ENCODE assay signal across 9 cellular contexts in genomic region chr6:41682497-41682961, GRCh38. TPM values are rescaled to one million over a fixed set of nuclear protein-coding genes. Genes with fewer than 3 reads are reported as not detected.
DNase-seq lines count a peak whose midpoint lies in the region; ATAC-seq, FAIRE-seq and TF ChIP-seq lines count a peak whose summit lies in the region.
"Had no signal": no experiment of that assay in that cellular context is flagged by ENCODE, and none has a peak within 500 bp of the region (broad histone marks: within the 10 kb centered on the region; RNA-seq: fewer than 3 reads in every experiment).

No MANE protein-coding gene starts in this region.

- H3K9me3 ChIP-seq in BLaER1 treated with 17β-estradiol and CSF1 and Interleukin-3, amounts not matched to agents 10 nM and 100 nM (replicated peaks in 1 of 11) = no peaks in the 10 kb centered on the region
- H3K9me3 ChIP-seq in K562 (replicated peaks; ENCODE audit: control insufficient read depth, insufficient read depth, low read depth, low read length) = no peaks in the 10 kb centered on the region
- H3K9me3 ChIP-seq in neutrophil = no peaks in the 10 kb centered on the region

- no peak overlapping the region for H2AFZ ChIP-seq in K562 (ENCODE audit: low read depth, low read length)

- TF ChIP-seq CTCF in HFFc6 (IDR thresholded peaks at IDR 0.05) (peak; percentile 3), K562 (IDR thresholded peaks at IDR 0.05 in 2 of 3, conservative IDR thresholded peaks at IDR 0.05 in 1 of 3; ENCODE audit: insufficient read depth in 2 of 3, low read depth in 1 of 3, low read length in 3 of 3) (no peak), neutrophil (IDR thresholded peaks at IDR 0.05) (no peak)

- H3K4me1 Mint-ChIP-seq in HFFc6 (ENCODE audit: low read depth) = peaks cover 7% of the 10 kb centered on the region; the same call in 1 of the 2 replicates

- no peak overlapping the region for H3K4me3 Mint-ChIP-seq in HFFc6

- H3K4me2 ChIP-seq in BLaER1 treated with 17β-estradiol and CSF1 and Interleukin-3, amounts not matched to agents 10 nM and 100 nM = peak overlapping the region; percentile 73 to 92 (median 82)
- no peak overlapping the region for H3K4me2 ChIP-seq in K562 (ENCODE audit: insufficient read depth, low read length)

- no peak overlapping the region; a peak in 1 of 20 replicates for H3K4me3 ChIP-seq in BLaER1 treated with 17β-estradiol and CSF1 and Interleukin-3, amounts not matched to agents 10 nM and 100 nM
- H3K4me3 ChIP-seq in K562 (no peak overlapping the region), neutrophil (ENCODE audit: low read depth in 1 of 2, low read length in 1 of 2) (peak overlapping the region; percentile 46 to 66)

- peaks cover 0 to 76% (median 22%) of the 10 kb centered on the region in 11 experiments; a peak in 14 of 22 replicates for H4K20me1 ChIP-seq in BLaER1 treated with 17β-estradiol and CSF1 and Interleukin-3, amounts not matched to agents 10 nM and 100 nM
- peaks cover 11% of the 10 kb centered on the region; the same call in 1 of the 2 replicates for H4K20me1 ChIP-seq in K562 (replicated peaks; ENCODE audit: control insufficient read depth, insufficient read depth, low read length)

- POLR2A ChIA-PET in K562 (lab: Yijun Ruan, JAX) = interaction anchor here (0.6 to 0.9 kb wide), 3 partner anchors 9 to 41 kb away, joined by 3 read pairs; no protein-coding TSS in a partner anchor

- no peak overlapping the region for H3K27ac Mint-ChIP-seq in HFFc6

- H3K4me1 ChIP-seq in BLaER1 treated with 17β-estradiol and CSF1 and Interleukin-3, amounts not matched to agents 10 nM and 100 nM = peaks cover 25 to 33% (median 27%) of the 10 kb centered on the region in 10 experiments
- H3K4me1 ChIP-seq in K562 (replicated peaks in 1 of 2; ENCODE audit: control insufficient read depth in 2 of 2, insufficient read depth in 2 of 2, low read length in 2 of 2) = peaks cover 0 to 16% of the 10 kb centered on the region in 2 experiments; a peak in 2 of 5 replicates
- peaks cover 20% of the 10 kb centered on the region in 2 experiments for H3K4me1 ChIP-seq in neutrophil (ENCODE audit: control insufficient read depth in 1 of 2, insufficient read depth in 1 of 2, low read depth in 1 of 2, low read length in 1 of 2)

- H3K9ac ChIP-seq in BLaER1 treated with 17β-estradiol and CSF1 and Interleukin-3, amounts not matched to agents 10 nM and 100 nM = peak overlapping the region; percentile 15 to 68 (median 53); a peak in 15 of 22 replicates
- no peak overlapping the region for H3K9ac ChIP-seq in K562 (ENCODE audit: insufficient read depth in 1 of 2, low read depth in 2 of 2, low read length in 2 of 2)

- no peaks in the 10 kb centered on the region for H3K9me3 Mint-ChIP-seq in HFFc6

- no peaks in the 10 kb centered on the region for H3K36me3 Mint-ChIP-seq in HFFc6 (ENCODE audit: low read depth)

- no TSS peak for BruUV-seq in K562 (replicated peaks; lab: Mats Ljungman, UMichigan)

- peak overlapping the region in 9 of 11 experiments; percentile 9 to 56 (median 44); a peak in 16 of 22 replicates for H3K27ac ChIP-seq in BLaER1 treated with 17β-estradiol and CSF1 and Interleukin-3, amounts not matched to agents 10 nM and 100 nM
- H3K27ac ChIP-seq in K562 (ENCODE audit: extremely low read depth, low read depth, low read length) = no peak overlapping the region
- peak overlapping the region; percentile 3 for H3K27ac ChIP-seq in neutrophil

- no peak for DNase-seq in HFFc6
- DNase-seq in K562 (ENCODE audit: extremely low read depth in 1 of 4, low spot score in 3 of 4) = no peak
- no peak for DNase-seq in NCI-H526 treated with DMSO at 0.1 percent for 48 hours (lab: John Stamatoyannopoulos, UW)
- DNase-seq in HK-2 (ENCODE audit: unreplicated experiment) = no peak

- WGBS in K562 (ENCODE audit: insufficient coverage, low coverage, missing lambda C conversion rate) = 30% methylated on average over 13 of the region's 13 CpGs

- intact Hi-C loops in K562 (cut with micrococcal nuclease) = loop anchor here (1.0 to 2.0 kb wide), 4 partner anchors 79 to 313 kb away; no protein-coding TSS in a partner anchor

- no peaks in the 10 kb centered on the region for H3K9me1 ChIP-seq in K562 (ENCODE audit: control insufficient read depth, insufficient read depth, low read length)

- peaks cover 33 to 38% (median 37%) of the 10 kb centered on the region in 11 experiments for H3K36me3 ChIP-seq in BLaER1 treated with 17β-estradiol and CSF1 and Interleukin-3, amounts not matched to agents 10 nM and 100 nM
- H3K36me3 ChIP-seq in K562 (ENCODE audit: control insufficient read depth, insufficient read depth, low read length) (no peaks in the 10 kb centered on the region), neutrophil (peaks cover 40% of the 10 kb centered on the region)

- CTCF ChIA-PET in K562 (lab: Yijun Ruan, JAX; ENCODE audit: low intra/inter-chr PET ratio) = interaction anchor here (0.6 to 3.9 kb wide), 14 partner anchors 65 to 556 kb away, joined by 3 to 150 read pairs (median 5); partner anchors contain the start of gene PGC

- H3K27me3 ChIP-seq in BLaER1 treated with 17β-estradiol and CSF1 and Interleukin-3, amounts not matched to agents 10 nM and 100 nM = no peaks in the 10 kb centered on the region
- H3K27me3 ChIP-seq in K562 (ENCODE audit: control insufficient read depth in 2 of 2, insufficient read depth in 2 of 2, low read length in 2 of 2) (peaks cover 12 to 44% of the 10 kb centered on the region in 2 experiments; a peak in 4 of 5 replicates), neutrophil (peaks cover 10% of the 10 kb centered on the region)

- H3K27me3 Mint-ChIP-seq in HFFc6 (ENCODE audit: insufficient read depth) = peaks cover 6% of the 10 kb centered on the region

- TF ChIP-seq POLR2A in K562 (conservative IDR thresholded peaks at IDR 0.05) = no peak

- no peak for FAIRE-seq in K562 (lab: Jason Lieb, UNC)

- no peak for TF ChIP-seq RAD21 in K562 (CRISPR knock-in tag; conservative IDR thresholded peaks at IDR 0.05 in 1 of 2, IDR thresholded peaks at IDR 0.05 in 1 of 2)

- in situ Hi-C loops in K562 (cut with MboI) = loop anchor here (5.0 kb wide), 2 partner anchors 80 to 310 kb away; no protein-coding TSS in a partner anchor

- ATAC-seq in K562 (peak; percentile 2; the same call in 1 of the 3 replicates), GM18858 (IDR thresholded peaks at IDR 0.05; ENCODE audit: unreplicated experiment) (no peak), GM21515 (IDR thresholded peaks at IDR 0.05; ENCODE audit: unreplicated experiment) (no peak)

- no peak for TF ChIP-seq EP300 in K562 (IDR thresholded peaks at IDR 0.05; ENCODE audit: low read length)

- H3K79me2 ChIP-seq in K562 (ENCODE audit: control insufficient read depth, insufficient read depth, low read length) = no peaks in the 10 kb centered on the region

TF ChIP-seq in K562, 482 proteins besides CTCF, POLR2A, EP300 and RAD21:
- TF ChIP-seq OTX1 (CRISPR knock-in tag; IDR thresholded peaks at IDR 0.05) (0 out of 2 replicates have a peak, but pooled peaks have one; percentile 22), TAF7 (tag; IDR thresholded peaks at IDR 0.05) (no peak)

RNA-seq across cellular contexts. Expression of gene MDFI, which starts 44.3 kb away (rescaled TPM):
- total RNA-seq in HFFc6 (2021; fragmentation: NEBNext Ultra II Directional; extraction: Animal tissue kit (Norgen Biotek cat#: 25700)) = under 1 TPM in 2 of 6 experiments, not detected in 4; 0.38 to 0.96 TPM
- not detected in 2 replicates for total RNA-seq in K562 (2011; cell fraction: chromatin; rRNA removed; ENCODE audit: low replicate concordance)
- not detected in 2 replicates for total RNA-seq in K562 (2011; cell fraction: nucleolus; rRNA removed)
- total RNA-seq in K562 (2011; cell fraction: nucleoplasm; rRNA removed) = not detected in 2 replicates
- not detected in 2 replicates for total RNA-seq in K562 (2014; rRNA removed)
- not detected in 2 replicates for total RNA-seq in K562 (2014; rRNA removed; fragmentation: Illumina TruSeq; extraction: Trizol)
- total RNA-seq in K562 (2015; rRNA removed; fragmentation: Illumina TruSeq; extraction: Trizol) = not detected in 2 replicates
- total RNA-seq in K562 (2021) = not detected in 2 replicates
- polyA plus RNA-seq in K562 (2011; rRNA removed) = not detected in 2 replicates
- not detected in 2 replicates for polyA plus RNA-seq in K562 (2011; cell fraction: cytosol; rRNA removed)
- polyA plus RNA-seq in K562 (2011; cell fraction: nucleus; rRNA removed) = not detected in 2 replicates
- polyA plus RNA-seq in K562 (2012) = not detected in 2 replicates
- not detected in 2 replicates for polyA plus RNA-seq in K562 (2014; fragmentation: Illumina TruSeq; extraction: Trizol)
- polyA plus RNA-seq in K562 (2014; fragmentation: Nextera tagmentation; extraction: Ambion mirVana) = not detected
- polyA plus RNA-seq in K562 (2014; rRNA removed) = not detected in 2 replicates
- not detected in 2 replicates for polyA minus RNA-seq in K562 (2011; rRNA and poly(A)+ RNA removed)
- not detected in 2 replicates for polyA minus RNA-seq in K562 (2011; cell fraction: cytosol; rRNA and poly(A)+ RNA removed)
- not detected in 2 replicates for polyA minus RNA-seq in K562 (2011; cell fraction: nucleus; rRNA and poly(A)+ RNA removed)
- total RNA-seq: fibroblast of villous mesenchyme had no signal

RNA-seq across cellular contexts. Expression of gene TFEB, which starts 52.9 kb away (rescaled TPM):
- total RNA-seq in HFFc6 (2021; fragmentation: NEBNext Ultra II Directional; extraction: Animal tissue kit (Norgen Biotek cat#: 25700)) = 10 to 100 TPM in 4 of 6 experiments, 1 to 10 TPM in 2; 8.7 to 14.2 (median 11.0) TPM
- total RNA-seq in K562 (2011; cell fraction: chromatin; rRNA removed; ENCODE audit: low replicate concordance) = 2.1 and 8.5 TPM in 2 replicates
- 4.5 and 5.3 TPM in 2 replicates for total RNA-seq in K562 (2011; cell fraction: nucleolus; rRNA removed)
- 3.0 and 3.6 TPM in 2 replicates for total RNA-seq in K562 (2011; cell fraction: nucleoplasm; rRNA removed)
- total RNA-seq in K562 (2014; rRNA removed) = 3.8 and 4.4 TPM in 2 replicates
- 0.64 and 0.84 TPM in 2 replicates for total RNA-seq in K562 (2014; rRNA removed; fragmentation: Illumina TruSeq; extraction: Trizol)
- total RNA-seq in K562 (2015; rRNA removed; fragmentation: Illumina TruSeq; extraction: Trizol) = 1.1 TPM in 2 replicates
- total RNA-seq in K562 (2021) = 3.6 and 4.7 TPM in 2 replicates
- polyA plus RNA-seq in K562 (2011; rRNA removed) = 2.0 and 4.4 TPM in 2 replicates
- 3.6 and 5.6 TPM in 2 replicates for polyA plus RNA-seq in K562 (2011; cell fraction: cytosol; rRNA removed)
- 2.6 and 4.3 TPM in 2 replicates for polyA plus RNA-seq in K562 (2011; cell fraction: nucleus; rRNA removed)
- 1.7 and 3.4 TPM in 2 replicates for polyA plus RNA-seq in K562 (2012)
- 2.0 TPM in 2 replicates for polyA plus RNA-seq in K562 (2014; fragmentation: Illumina TruSeq; extraction: Trizol)
- polyA plus RNA-seq in K562 (2014; fragmentation: Nextera tagmentation; extraction: Ambion mirVana) = under 1 TPM; 0.04 to 0.07 TPM
- polyA plus RNA-seq in K562 (2014; rRNA removed) = 1.8 and 2.4 TPM in 2 replicates
- 1.3 and 2.2 TPM in 2 replicates for polyA minus RNA-seq in K562 (2011; rRNA and poly(A)+ RNA removed)
- 2.2 and 3.1 TPM in 2 replicates for polyA minus RNA-seq in K562 (2011; cell fraction: cytosol; rRNA and poly(A)+ RNA removed)
- polyA minus RNA-seq in K562 (2011; cell fraction: nucleus; rRNA and poly(A)+ RNA removed) = 2.3 and 2.7 TPM in 2 replicates

Comparison
In these comparisons a context has a peak if more than half of its experiments do, and no peak if none do; other contexts are left out.
1. H3K4me3 ChIP-seq: peak in neutrophil (2 of 2); none in BLaER1 treated with 17β-estradiol and CSF1 and Interleukin-3, amounts not matched to agents 10 nM and 100 nM (0 of 10) and K562 (single experiment).
2. H3K9ac ChIP-seq: peak in BLaER1 treated with 17β-estradiol and CSF1 and Interleukin-3, amounts not matched to agents 10 nM and 100 nM (11 of 11); none in K562 (0 of 2).